In genomic region chr7:106166651-106167342, GRCh38 we compare ENCODE assay signal across 8 cellular contexts. TPM values are rescaled to one million over a fixed set of nuclear protein-coding genes. Genes with fewer than 3 reads are reported as not detected.
A peak's percentile ranks its signal among the peaks of the same experiment; 100 is the strongest.
DNase-seq lines count a peak whose midpoint lies in the region; ATAC-seq and TF ChIP-seq lines count a peak whose summit lies in the region.

No MANE protein-coding gene starts in this region.

- H3K4me3 ChIP-seq in lung: no peak overlapping the region

- CTCF ChIA-PET in activated CD8-positive, alpha-beta memory T cell treated with anti-CD3 and anti-CD28 coated beads, Interleukin-2, amount 10 ng/mL, durations not matched to agents 7 days and 5 days (lab: Charles Lee): interaction anchor here (0.7 to 7.0 kb wide), 16 partner anchors 10 to 376 kb away, joined by 3 to 58 read pairs (median 4); no protein-coding TSS in a partner anchor

- H3K9me3 ChIP-seq in lung (ENCODE audit: control insufficient read depth in 2 of 2, insufficient read depth in 1 of 2, low read length in 1 of 2): peaks cover 4 to 7% of the 10 kb centered on the region in 2 donors

- TF ChIP-seq CTCF in lung (IDR thresholded peaks at IDR 0.05; ENCODE audit: control extremely low read depth, extremely low read depth): peak; percentile 63

- 51 to 60% methylated on average over 7 of the region's 7 CpGs for WGBS in lung, 2 donors

- H3K27ac ChIP-seq in lung (ENCODE audit: low read depth in 1 of 2, low read length in 1 of 2): no peak overlapping the region

- no peaks in the 10 kb centered on the region for H3K36me3 Mint-ChIP-seq in activated CD8-positive, alpha-beta memory T cell treated with anti-CD3 and anti-CD28 coated beads, Interleukin-2, amount 10 ng/mL, durations not matched to agents 7 days and 5 days

- no peaks in the 10 kb centered on the region for H3K36me3 ChIP-seq in lung (ENCODE audit: control insufficient read depth in 2 of 2, insufficient read depth in 2 of 2, low read length in 2 of 2)

- H3K4me1 ChIP-seq in lung (ENCODE audit: control insufficient read depth in 2 of 2, insufficient read depth in 2 of 2, low read length in 2 of 2): no peaks in the 10 kb centered on the region

- peak; percentile 39 for ATAC-seq in activated CD8-positive, alpha-beta memory T cell treated with anti-CD3 and anti-CD28 coated beads, Interleukin-2, amount 10 ng/mL, durations not matched to agents 7 days and 5 days
- peak; percentile 61 for ATAC-seq in lung (ENCODE audit: insufficient read depth, low FRiP score)
- ATAC-seq in GM21528 (IDR thresholded peaks at IDR 0.05; ENCODE audit: low FRiP score, unreplicated experiment): no peak

- no peaks in the 10 kb centered on the region for H3K4me1 Mint-ChIP-seq in activated CD8-positive, alpha-beta memory T cell treated with anti-CD3 and anti-CD28 coated beads, Interleukin-2, amount 10 ng/mL, durations not matched to agents 7 days and 5 days

- H3K4me3 Mint-ChIP-seq in activated CD8-positive, alpha-beta memory T cell treated with anti-CD3 and anti-CD28 coated beads, Interleukin-2, amount 10 ng/mL, durations not matched to agents 7 days and 5 days: no peak overlapping the region

- no peaks in the 10 kb centered on the region for H3K9me3 Mint-ChIP-seq in activated CD8-positive, alpha-beta memory T cell treated with anti-CD3 and anti-CD28 coated beads, Interleukin-2, amount 10 ng/mL, durations not matched to agents 7 days and 5 days (ENCODE audit: low read depth)

- peaks cover 21% of the 10 kb centered on the region for H3K27me3 Mint-ChIP-seq in activated CD8-positive, alpha-beta memory T cell treated with anti-CD3 and anti-CD28 coated beads, Interleukin-2, amount 10 ng/mL, durations not matched to agents 7 days and 5 days

- H3K27ac Mint-ChIP-seq in activated CD8-positive, alpha-beta memory T cell treated with anti-CD3 and anti-CD28 coated beads, Interleukin-2, amount 10 ng/mL, durations not matched to agents 7 days and 5 days: no peak overlapping the region

- H3K27me3 ChIP-seq in lung (ENCODE audit: control insufficient read depth, insufficient read depth): no peaks in the 10 kb centered on the region

- DNase-seq in activated CD8-positive, alpha-beta memory T cell treated with anti-CD3 and anti-CD28 coated beads, Interleukin-2, amount 10 ng/mL, durations not matched to agents 7 days and 5 days: peak; percentile 57
- DNase-seq in activated CD8-positive, alpha-beta memory T cell treated with anti-CD3 and anti-CD28 coated beads for 24 hours: no peak
- DNase-seq in LoVo (ENCODE audit: low spot score) (peak; percentile 68), RPMI8226 (peak; percentile 73), lung (ENCODE audit: low spot score) (peak; percentile 52), ureter (ENCODE audit: low spot score) (peak; percentile 71)
- peak; percentile 18 for DNase-seq in effector CD4-positive, alpha-beta T cell

RNA-seq across cellular contexts. Expression of gene SYPL1, which starts 54.7 kb away (rescaled TPM):
- total RNA-seq in activated CD8-positive, alpha-beta memory T cell treated with anti-CD3 and anti-CD28 coated beads, Interleukin-2, amount 10 ng/mL, durations not matched to agents 7 days and 5 days: 10 to 100 TPM; 21.9 to 24.1 TPM
- total RNA-seq in lung: 100 to 1,000 TPM in 1 of 2 donors, 10 to 100 TPM in 1; 71.6 to 114 TPM
- 10 to 100 TPM; 52.7 to 65.2 TPM for polyA plus RNA-seq in lung
- total RNA-seq in ureter: 169 TPM
